Comparison of ENCODE assay signal across 1 cellular context in the genomic region with DNA sequence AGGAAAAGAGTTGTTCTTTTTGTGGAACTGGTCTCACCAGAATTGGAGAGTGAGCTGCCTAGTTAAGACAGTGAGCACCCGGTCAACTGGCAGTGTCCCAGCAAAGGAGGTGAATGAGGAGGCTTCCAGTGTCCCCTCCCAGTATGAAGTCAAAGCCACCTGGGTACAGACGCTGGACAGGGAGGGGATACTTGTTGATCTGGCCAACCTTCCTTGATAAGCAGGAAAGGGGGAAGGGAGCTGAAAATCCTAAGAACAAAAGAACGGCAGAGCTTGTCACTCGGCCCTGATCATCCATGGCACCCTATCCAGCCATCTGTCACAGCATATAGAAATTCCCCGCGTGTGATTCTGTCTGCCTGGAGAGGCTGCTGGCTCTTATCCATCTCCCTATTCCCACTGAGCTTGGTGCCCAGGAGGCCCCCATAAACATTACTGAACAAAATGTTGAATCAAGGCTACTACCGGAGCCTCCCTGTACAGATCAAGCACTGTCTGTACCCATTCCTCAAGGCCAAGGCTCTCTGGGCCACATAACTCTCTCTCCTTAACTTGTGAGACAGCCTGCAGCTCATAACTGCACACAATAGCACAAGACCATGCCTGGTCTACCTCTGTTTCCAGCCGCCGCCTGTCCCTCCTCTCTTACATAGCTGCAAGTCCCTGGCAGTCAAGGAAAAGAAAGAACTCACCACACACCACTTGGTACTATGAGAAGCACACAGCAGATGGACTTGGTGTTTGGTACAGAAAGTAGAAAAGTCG.
TF ChIP-seq lines count a peak whose summit lies in the region.

No MANE protein-coding gene starts in this region.

TF ChIP-seq in IMR-90, 13 proteins besides CTCF, POLR2A, EP300 and RAD21 (continued from another document):
- TF ChIP-seq, protein P1, sequence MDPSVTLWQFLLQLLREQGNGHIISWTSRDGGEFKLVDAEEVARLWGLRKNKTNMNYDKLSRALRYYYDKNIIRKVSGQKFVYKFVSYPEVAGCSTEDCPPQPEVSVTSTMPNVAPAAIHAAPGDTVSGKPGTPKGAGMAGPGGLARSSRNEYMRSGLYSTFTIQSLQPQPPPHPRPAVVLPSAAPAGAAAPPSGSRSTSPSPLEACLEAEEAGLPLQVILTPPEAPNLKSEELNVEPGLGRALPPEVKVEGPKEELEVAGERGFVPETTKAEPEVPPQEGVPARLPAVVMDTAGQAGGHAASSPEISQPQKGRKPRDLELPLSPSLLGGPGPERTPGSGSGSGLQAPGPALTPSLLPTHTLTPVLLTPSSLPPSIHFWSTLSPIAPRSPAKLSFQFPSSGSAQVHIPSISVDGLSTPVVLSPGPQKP (IDR thresholded peaks at IDR 0.05; ENCODE audit: borderline replicate concordance, low read depth, low read length): no peak
- TF ChIP-seq CEBPB (IDR thresholded peaks at IDR 0.05; ENCODE audit: low read depth, low read length) (no peak), MXI1 (IDR thresholded peaks at IDR 0.05; ENCODE audit: borderline replicate concordance, low read depth, low read length) (no peak), MAZ (IDR thresholded peaks at IDR 0.05; ENCODE audit: borderline replicate concordance, low read depth, low read length) (no peak), CHD1 (IDR thresholded peaks at IDR 0.05; ENCODE audit: low read depth, low read length) (no peak), USF2 (IDR thresholded peaks at IDR 0.05; ENCODE audit: low read depth, low read length) (no peak), SMC3 (IDR thresholded peaks at IDR 0.05; ENCODE audit: low read depth, low read length) (no peak), NFE2L2 (IDR thresholded peaks at IDR 0.05; ENCODE audit: low read depth, low read length) (no peak)
